ENCODE assay signal across 1 cellular context in genomic region chr17:57085448-57086068, GRCh38.
A peak's percentile ranks its signal among the peaks of the same experiment; 100 is the strongest.
TF ChIP-seq lines count a peak whose summit lies in the region.

No MANE protein-coding gene starts in this region.

TF ChIP-seq in HepG2, 621 proteins besides CTCF, POLR2A, EP300 and RAD21 (continued from another document and continues in another):
- TF ChIP-seq MYPOP (CRISPR knock-in tag; IDR thresholded peaks at IDR 0.05) (no peak; the same call in 1 of the 2 replicates), SSRP1 (CRISPR knock-in tag; IDR thresholded peaks at IDR 0.05) (no peak), HOXA9 (CRISPR knock-in tag; IDR thresholded peaks at IDR 0.05; ENCODE audit: borderline replicate concordance) (no peak; the same call in 1 of the 2 replicates), ZNF260 (CRISPR knock-in tag; IDR thresholded peaks at IDR 0.05; ENCODE audit: borderline replicate concordance, low read depth) (0 out of 2 replicates have a peak, but pooled peaks have one; percentile 17), JUN (CRISPR knock-in tag; IDR thresholded peaks at IDR 0.05) (no peak), TAF15 (IDR thresholded peaks at IDR 0.05; ENCODE audit: low read depth, low read length, poor library complexity, severe bottlenecking) (no peak), FOXA3 (CRISPR knock-in tag; IDR thresholded peaks at IDR 0.05) (peak; percentile 98), ZNF710 (CRISPR knock-in tag; IDR thresholded peaks at IDR 0.05; ENCODE audit: borderline replicate concordance) (peak; percentile 93), MXI1 (IDR thresholded peaks at IDR 0.05; ENCODE audit: borderline replicate concordance, low read depth, low read length) (peak; percentile 87; the same call in 2 of the 3 replicates), MEF2D (CRISPR knock-in tag; IDR thresholded peaks at IDR 0.05) (peak; percentile 76; the same call in 1 of the 2 replicates), NONO (IDR thresholded peaks at IDR 0.05) (no peak), NONO (CRISPR knock-in tag; conservative IDR thresholded peaks at IDR 0.05) (peak; percentile 94; the same call in 1 of the 2 replicates), JDP2 (CRISPR knock-in tag; IDR thresholded peaks at IDR 0.05; ENCODE audit: borderline replicate concordance) (no peak; the same call in 1 of the 2 replicates), MTERF4 (CRISPR knock-in tag; IDR thresholded peaks at IDR 0.05) (no peak; the same call in 1 of the 2 replicates), NFKB2 (CRISPR knock-in tag; IDR thresholded peaks at IDR 0.05; ENCODE audit: borderline replicate concordance) (peak; percentile 89), SALL2 (CRISPR knock-in tag; IDR thresholded peaks at IDR 0.05) (no peak; the same call in 1 of the 2 replicates), MBD4 (IDR thresholded peaks at IDR 0.05; ENCODE audit: borderline replicate concordance, low read length) (no peak), AHDC1 (CRISPR knock-in tag; IDR thresholded peaks at IDR 0.05; ENCODE audit: borderline replicate concordance) (peak; percentile 42; the same call in 1 of the 2 replicates), MED13 (CRISPR knock-in tag; IDR thresholded peaks at IDR 0.05) (peak; percentile 91; the same call in 1 of the 2 replicates), IRX3 (CRISPR knock-in tag; IDR thresholded peaks at IDR 0.05; ENCODE audit: borderline replicate concordance, low read depth) (peak; percentile 39; the same call in 1 of the 2 replicates), ZNF230 (CRISPR knock-in tag; IDR thresholded peaks at IDR 0.05) (peak; percentile 72; the same call in 1 of the 2 replicates), KDM6A (CRISPR knock-in tag; IDR thresholded peaks at IDR 0.05; ENCODE audit: low read depth) (peak; percentile 87), MAFG (CRISPR knock-in tag; IDR thresholded peaks at IDR 0.05) (no peak), KAT8 (CRISPR knock-in tag; IDR thresholded peaks at IDR 0.05) (no peak; the same call in none of the 2 replicates), NKX3-1 (CRISPR knock-in tag; IDR thresholded peaks at IDR 0.05) (peak; percentile 84; the same call in 1 of the 2 replicates), KLF16 (CRISPR knock-in tag; IDR thresholded peaks at IDR 0.05) (no peak; a peak in 2 of 4 replicates), ATF5 (CRISPR knock-in tag; IDR thresholded peaks at IDR 0.05; ENCODE audit: low read depth) (no peak), PHF21A (CRISPR knock-in tag; IDR thresholded peaks at IDR 0.05) (peak; percentile 94), ETV6 (CRISPR knock-in tag; conservative IDR thresholded peaks at IDR 0.05) (no peak), TEF (CRISPR knock-in tag; IDR thresholded peaks at IDR 0.05) (no peak), ELF4 (CRISPR knock-in tag; IDR thresholded peaks at IDR 0.05; ENCODE audit: borderline replicate concordance) (peak; percentile 82), ZFYVE20 (CRISPR knock-in tag; IDR thresholded peaks at IDR 0.05; ENCODE audit: borderline replicate concordance, low read depth) (0 out of 2 replicates have a peak, but pooled peaks have one; percentile 15), PREB (CRISPR knock-in tag; IDR thresholded peaks at IDR 0.05) (0 out of 2 replicates have a peak, but pooled peaks have one; percentile 38), EED (CRISPR knock-in tag; IDR thresholded peaks at IDR 0.05) (peak; percentile 89), ZNF543 (CRISPR knock-in tag; IDR thresholded peaks at IDR 0.05) (no peak), ZSCAN20 (CRISPR knock-in tag; IDR thresholded peaks at IDR 0.05; ENCODE audit: borderline replicate concordance) (peak; percentile 88), DMAP1 (CRISPR knock-in tag; IDR thresholded peaks at IDR 0.05) (peak; percentile 86), DRAP1 (CRISPR knock-in tag; IDR thresholded peaks at IDR 0.05) (peak; percentile 69; the same call in 1 of the 2 replicates), ZNF20 (CRISPR knock-in tag; IDR thresholded peaks at IDR 0.05) (peak; percentile 92), CERS6 (CRISPR knock-in tag; IDR thresholded peaks at IDR 0.05) (peak; percentile 78; the same call in 1 of the 2 replicates), MAZ (IDR thresholded peaks at IDR 0.05; ENCODE audit: borderline replicate concordance, low read depth, low read length) (peak; percentile 44), MAZ (CRISPR knock-in tag; IDR thresholded peaks at IDR 0.05; ENCODE audit: low read depth) (peak; percentile 94), YEATS4 (CRISPR knock-in tag; IDR thresholded peaks at IDR 0.05; ENCODE audit: borderline replicate concordance) (peak; percentile 85; the same call in 1 of the 2 replicates), ZNF879 (CRISPR knock-in tag; IDR thresholded peaks at IDR 0.05) (peak; percentile 66), NR2F2 (IDR thresholded peaks at IDR 0.05; ENCODE audit: borderline replicate concordance, low read depth) (peak; percentile 85), ZNF276 (CRISPR knock-in tag; IDR thresholded peaks at IDR 0.05; ENCODE audit: low read depth) (0 out of 2 replicates have a peak, but pooled peaks have one; percentile 8), TBL1XR1 (IDR thresholded peaks at IDR 0.05; ENCODE audit: borderline replicate concordance, low read length, partially characterized antibody) (peak; percentile 78), FOXO1 (CRISPR knock-in tag; IDR thresholded peaks at IDR 0.05) (peak; percentile 61; the same call in 1 of the 2 replicates), ZNF30 (CRISPR knock-in tag; IDR thresholded peaks at IDR 0.05) (no peak), SUZ12 (IDR thresholded peaks at IDR 0.05; ENCODE audit: low read depth, low read length) (no peak), MATR3 (CRISPR knock-in tag; IDR thresholded peaks at IDR 0.05) (no peak)
